21 cellular contexts compared by ENCODE assay signal in genomic region chr21:40020651-40021050, GRCh38.
"Had no signal": no experiment of that assay in that cellular context is flagged by ENCODE, and none has a peak within 500 bp of the region (broad histone marks: within the 10 kb centered on the region; RNA-seq: fewer than 3 reads in every experiment).

No MANE protein-coding gene starts in this region.

- H3K4me3 Mint-ChIP-seq: dendritic cell treated with granulocyte-macrophage colony-stimulating factor and Interleukin-4, amounts not matched to agents 40 ng/mL and 50 ng/mL, for 4 days; effector memory CD8-positive, alpha-beta T cell; endodermal cell; mesothelial cell of epicardium had no signal

- H3K27me3 ChIP-seq: colonic mucosa, esophagus muscularis mucosa, foreskin keratinocyte, gastroesophageal sphincter, left lung had no signal

- H3K36me3 Mint-ChIP-seq: mesothelial cell of epicardium had no signal

- H3K27ac ChIP-seq: colonic mucosa, epithelial cell of prostate, esophagus muscularis mucosa, foreskin keratinocyte, gastroesophageal sphincter, heart right ventricle, left lung, lower lobe of right lung had no signal

- H3K4me1 ChIP-seq: colonic mucosa, esophagus muscularis mucosa, foreskin keratinocyte, gastroesophageal sphincter, heart right ventricle, left lung, lower lobe of right lung had no signal

- ATAC-seq: effector memory CD8-positive, alpha-beta T cell; foreskin keratinocyte; gastroesophageal sphincter; heart right ventricle; left cardiac atrium; left lung; left ventricle myocardium superior; lower lobe of right lung; mucosa of descending colon had no signal

- H3K36me3 ChIP-seq: colonic mucosa, esophagus muscularis mucosa, gastroesophageal sphincter, heart right ventricle, left lung, lower lobe of right lung had no signal

- H3K4me1 Mint-ChIP-seq: endodermal cell, mesothelial cell of epicardium had no signal

- H3K27me3 Mint-ChIP-seq: dendritic cell treated with granulocyte-macrophage colony-stimulating factor and Interleukin-4, amounts not matched to agents 40 ng/mL and 50 ng/mL, for 4 days; effector memory CD8-positive, alpha-beta T cell had no signal

- H3K9me3 ChIP-seq: colonic mucosa, esophagus muscularis mucosa, gastroesophageal sphincter, lower lobe of right lung, mucosa of descending colon had no signal

- DNase-seq: cerebellar nuclear complex; colonic mucosa; cortex of kidney; effector CD8-positive, alpha-beta T cell; effector memory CD8-positive, alpha-beta T cell; endodermal cell; erythroblast; foreskin keratinocyte; heart right ventricle; hippocampal formation; left cardiac atrium; left lung; left ventricle myocardium superior; lower lobe of right lung; mesenchymal stem cell; mucosa of descending colon had no signal

- H3K9me3 Mint-ChIP-seq: endodermal cell had no signal

- H3K4me3 ChIP-seq: colonic mucosa, esophagus muscularis mucosa, gastroesophageal sphincter, heart right ventricle, left lung, lower lobe of right lung, mucosa of descending colon had no signal

- H3K27ac Mint-ChIP-seq: dendritic cell treated with granulocyte-macrophage colony-stimulating factor and Interleukin-4, amounts not matched to agents 40 ng/mL and 50 ng/mL, for 4 days; effector memory CD8-positive, alpha-beta T cell; endodermal cell; mesothelial cell of epicardium had no signal
